ENCODE assay signal across 21 cellular contexts in genomic region chr3:139101396-139101795, GRCh38. TPM values are rescaled to one million over a fixed set of nuclear protein-coding genes. Genes with fewer than 3 reads are reported as not detected.
DNase-seq lines count a peak whose midpoint lies in the region; TF ChIP-seq lines count a peak whose summit lies in the region.
"Had no signal": no experiment of that assay in that cellular context is flagged by ENCODE, and none has a peak within 500 bp of the region (broad histone marks: within the 10 kb centered on the region; RNA-seq: fewer than 3 reads in every experiment).

No MANE protein-coding gene starts in this region.

- no peaks in the 10 kb centered on the region for H3K79me2 ChIP-seq in H9 (ENCODE audit: insufficient read depth, low read length)

- H3K27ac Mint-ChIP-seq in H9 = no peak overlapping the region; a peak in 1 of 7 replicates
- no peak overlapping the region for H3K27ac Mint-ChIP-seq in activated naive CD8-positive, alpha-beta T cell treated with anti-CD3 and anti-CD28 coated beads for 36 hours
- H3K27ac Mint-ChIP-seq: CD8-positive, alpha-beta memory T cell; HFFc6 had no signal

- no peak overlapping the region for H2BK12ac ChIP-seq in H9 (ENCODE audit: insufficient read length, low read depth, low read length)

- no peak overlapping the region for H3K18ac ChIP-seq in H9 (ENCODE audit: insufficient read length, low read depth, low read length)

- no peak overlapping the region for H2AK5ac ChIP-seq in H9 (ENCODE audit: insufficient read length, low read length)

- H4K91ac ChIP-seq in H9 (ENCODE audit: insufficient read length, low read depth, low read length) = no peak overlapping the region

- no peak overlapping the region for H2BK5ac ChIP-seq in H9 (ENCODE audit: insufficient read length, low read length)

- no peaks in the 10 kb centered on the region for H4K20me1 ChIP-seq in H9 (ENCODE audit: control insufficient read depth, insufficient read depth, insufficient read length)

- no peaks in the 10 kb centered on the region for H3K23me2 ChIP-seq in H9 (ENCODE audit: insufficient read length, low read depth, low read length, poor library complexity, severe bottlenecking)

- no peak overlapping the region for H3K27ac ChIP-seq in H9 (ENCODE audit: insufficient read length, low read depth, low read length)
- H3K27ac ChIP-seq: 22Rv1 had no signal

- no peak overlapping the region for H3K23ac ChIP-seq in H9 (ENCODE audit: insufficient read length, low read depth, low read length)

- no peak overlapping the region for H3K4me3 Mint-ChIP-seq in H9
- no peak overlapping the region for H3K4me3 Mint-ChIP-seq in activated naive CD8-positive, alpha-beta T cell treated with anti-CD3 and anti-CD28 coated beads for 36 hours
- H3K4me3 Mint-ChIP-seq: CD8-positive, alpha-beta memory T cell; HFFc6 had no signal

- no peak overlapping the region for H2BK20ac ChIP-seq in H9 (ENCODE audit: low read depth, low read length, poor library complexity, severe bottlenecking)

- no peaks in the 10 kb centered on the region for H3K36me3 Mint-ChIP-seq in H9 (ENCODE audit: insufficient read depth in 1 of 3, low read depth in 3 of 3)
- no peaks in the 10 kb centered on the region for H3K36me3 Mint-ChIP-seq in activated naive CD8-positive, alpha-beta T cell treated with anti-CD3 and anti-CD28 coated beads for 36 hours
- H3K36me3 Mint-ChIP-seq: CD8-positive, alpha-beta memory T cell had no signal

- H3T11ph ChIP-seq in H9 (ENCODE audit: low read length) = no peak overlapping the region

- no peak overlapping the region for H4K8ac ChIP-seq in H9 (replicated peaks; ENCODE audit: insufficient read length, low read depth, low read length)

- H3K9me3 Mint-ChIP-seq in H9 = no peaks in the 10 kb centered on the region
- no peaks in the 10 kb centered on the region for H3K9me3 Mint-ChIP-seq in activated naive CD8-positive, alpha-beta T cell treated with anti-CD3 and anti-CD28 coated beads for 36 hours
- H3K9me3 Mint-ChIP-seq: HFFc6 had no signal

- H3K4me2 ChIP-seq in H9 (ENCODE audit: insufficient read depth, insufficient read length, low read length) = no peak overlapping the region

- TF ChIP-seq CTCF in H9 (conservative IDR thresholded peaks at IDR 0.05) = no peak

- H3K27me3 ChIP-seq in H9 (ENCODE audit: insufficient read depth, low read length) = no peaks in the 10 kb centered on the region

- H3K79me1 ChIP-seq in H9 (ENCODE audit: insufficient read depth, low read depth, low read length, poor library complexity, severe bottlenecking) = no peaks in the 10 kb centered on the region

- H2AFZ ChIP-seq in H9 (ENCODE audit: low read length) = no peak overlapping the region

- H3K9ac ChIP-seq in H9 (ENCODE audit: extremely low read depth, insufficient read length, low read length) = no peak overlapping the region

- DNase-seq in DMS 273 (lab: John Stamatoyannopoulos, UW; ENCODE audit: unreplicated experiment) (peak; percentile 25), DMS 273 treated with DMSO at 0.1 percent for 48 hours (lab: John Stamatoyannopoulos, UW) (no peak), H9 (peak; percentile 15), NCI-H69 (lab: John Stamatoyannopoulos, UW) (peak; percentile 31), islet precursor cell (peak; percentile 49), NOMO-1 treated with dmso at 0.1 percent for 144 hours (lab: John Stamatoyannopoulos, UW; ENCODE audit: unreplicated experiment) (no peak), NCI-H2227 (lab: John Stamatoyannopoulos, UW; ENCODE audit: unreplicated experiment) (no peak)
- DNase-seq in activated naive CD8-positive, alpha-beta T cell treated with anti-CD3 and anti-CD28 coated beads for 36 hours = no peak
- DNase-seq: CD8-positive, alpha-beta memory T cell; GF-D8; HFFc6; NCI-H1092 treated with DMSO at 0.1 percent for 48 hours; NCI-H187; NCI-H226; NCI-H748 treated with DMSO at 0.1 percent for 48 hours; SW 1271 had no signal

- no peaks in the 10 kb centered on the region for H3K9me3 ChIP-seq in H9 (ENCODE audit: control insufficient read depth, low read depth, low read length)

- peaks cover 8% of the 10 kb centered on the region for H3K27me3 Mint-ChIP-seq in H9 (ENCODE audit: low read depth)
- H3K27me3 Mint-ChIP-seq in activated naive CD8-positive, alpha-beta T cell treated with anti-CD3 and anti-CD28 coated beads for 36 hours = peaks cover 14% of the 10 kb centered on the region

- no peak overlapping the region for H3K56ac ChIP-seq in H9 (ENCODE audit: insufficient read length, low read depth, low read length)

- H3K4ac ChIP-seq in H9 (ENCODE audit: low read depth, low read length) = no peak overlapping the region

- no peak overlapping the region for H3K14ac ChIP-seq in H9 (ENCODE audit: insufficient read depth, low read length)

- no peak overlapping the region for H2BK15ac ChIP-seq in H9 (ENCODE audit: low read depth, low read length)

- no peak overlapping the region for H2BK120ac ChIP-seq in H9 (ENCODE audit: low read depth, low read length, poor library complexity, severe bottlenecking)

- H3K4me1 ChIP-seq in H9 (ENCODE audit: insufficient read depth, low read length) = no peaks in the 10 kb centered on the region

- H3K4me1 Mint-ChIP-seq in H9 = peaks cover 5 to 7% of the 10 kb centered on the region in 2 experiments; a peak in 2 of 4 replicates
- no peaks in the 10 kb centered on the region for H3K4me1 Mint-ChIP-seq in activated naive CD8-positive, alpha-beta T cell treated with anti-CD3 and anti-CD28 coated beads for 36 hours
- H3K4me1 Mint-ChIP-seq: CD8-positive, alpha-beta memory T cell had no signal

- WGBS in H9 (ENCODE audit: extremely low coverage, insufficient read length, low lambda C conversion rate) = no CpG with 5 or more reads among the region's 2 CpGs

- H4K5ac ChIP-seq in H9 (ENCODE audit: insufficient read length, low read depth, low read length) = no peak overlapping the region

RNA-seq across cellular contexts. Expression of gene PRR23C, which starts 56.7 kb away (rescaled TPM):
- total RNA-seq in H9 (2021) = not detected in 2 replicates
- not detected for total RNA-seq in activated naive CD8-positive, alpha-beta T cell treated with anti-CD3 and anti-CD28 coated beads for 36 hours
- total RNA-seq: CD8-positive, alpha-beta memory T cell; Daoy; H1; HFFc6; MCF 10A; SK-MEL-5 had no signal

Comparison
In these comparisons a context has a peak if more than half of its experiments do, and no peak if none do; other contexts are left out.
1. DNase-seq: peak in DMS 273 (single experiment), H9 (single experiment), NCI-H69 (single experiment) and islet precursor cell (single experiment); none in DMS 273 treated with DMSO at 0.1 percent for 48 hours (single experiment), activated naive CD8-positive, alpha-beta T cell treated with anti-CD3 and anti-CD28 coated beads for 36 hours (single experiment), NOMO-1 treated with dmso at 0.1 percent for 144 hours (single experiment) and NCI-H2227 (single experiment).